8 cellular contexts compared by ENCODE assay signal in the genomic region with DNA sequence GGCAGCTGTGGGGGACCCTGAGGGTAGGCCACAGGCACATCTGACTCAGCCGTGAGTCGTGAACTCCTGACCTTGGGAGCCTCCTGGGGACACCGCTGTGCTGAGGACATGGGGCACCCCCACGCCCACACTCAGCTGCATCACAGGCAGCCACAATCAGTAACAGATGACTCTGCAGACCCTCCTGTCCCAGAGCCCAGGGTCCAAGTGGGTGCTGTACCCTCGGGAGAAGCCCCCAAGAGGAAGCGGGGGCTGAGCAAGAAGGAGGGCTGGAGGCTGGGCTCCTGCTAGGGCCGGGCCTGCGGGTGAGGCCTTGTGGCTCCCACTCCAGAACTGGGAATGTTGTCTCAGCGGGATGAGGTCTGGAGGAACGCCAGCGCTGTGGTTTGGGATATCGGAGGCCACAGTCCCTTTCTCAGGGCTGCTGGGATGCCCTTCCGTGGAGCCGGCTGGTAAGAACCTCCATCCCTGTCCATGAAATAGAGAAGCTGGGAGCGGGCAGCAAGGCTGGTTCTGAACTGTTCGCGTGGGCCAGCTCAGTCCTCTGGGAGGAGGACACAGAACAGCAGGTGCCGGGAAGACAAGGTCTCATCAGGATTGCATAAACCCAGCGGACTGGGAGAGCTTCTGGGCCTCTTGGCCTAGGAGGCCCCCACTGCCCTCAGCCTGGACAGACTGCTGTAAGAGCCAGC. TPM values are rescaled to one million over a fixed set of nuclear protein-coding genes. Genes with fewer than 3 reads are reported as not detected.
DNase-seq lines count a peak whose midpoint lies in the region; ATAC-seq, FAIRE-seq and TF ChIP-seq lines count a peak whose summit lies in the region.
"Had no signal": no experiment of that assay in that cellular context is flagged by ENCODE, and none has a peak within 500 bp of the region (broad histone marks: within the 10 kb centered on the region; RNA-seq: fewer than 3 reads in every experiment).

No MANE protein-coding gene starts in this region.

- no peak for TF ChIP-seq POLR2A in H54 (IDR thresholded peaks at IDR 0.05; ENCODE audit: low read depth, low read length)

- peaks cover 8% of the 10 kb centered on the region for H3K36me3 ChIP-seq in RWPE2 (ENCODE audit: low read depth)
- H3K36me3 ChIP-seq in heart right ventricle = no peaks in the 10 kb centered on the region

- H3K9me3 ChIP-seq in RWPE2 (ENCODE audit: severe bottlenecking) (no peaks in the 10 kb centered on the region), heart right ventricle (no peaks in the 10 kb centered on the region)

- no peaks in the 10 kb centered on the region for H3K36me3 Mint-ChIP-seq in effector memory CD8-positive, alpha-beta T cell (ENCODE audit: insufficient read depth)

- no peak overlapping the region for H3K4me3 Mint-ChIP-seq in effector memory CD8-positive, alpha-beta T cell

- peaks cover 7 to 9% of the 10 kb centered on the region in 2 donors for H3K4me1 Mint-ChIP-seq in effector memory CD8-positive, alpha-beta T cell (ENCODE audit: low read depth in 2 of 2)

- intact Hi-C loops in heart right ventricle (cut with DNase I) = loop anchor here in 1 of 10 donors (10.0 kb wide), 1 partner anchor 355 kb away; no protein-coding TSS in a partner anchor

- H3K27me3 ChIP-seq in RWPE2 (ENCODE audit: insufficient read depth, poor library complexity, severe bottlenecking) (no peaks in the 10 kb centered on the region), heart right ventricle (peaks cover 0 to 48% (median 0%) of the 10 kb centered on the region in 7 donors)

- H3K27me3 Mint-ChIP-seq in effector memory CD8-positive, alpha-beta T cell = peaks cover 22 to 40% of the 10 kb centered on the region in 2 donors

- FAIRE-seq in H54 (lab: Jason Lieb, UNC) = peak; percentile 61
- FAIRE-seq: colon had no signal

- TF ChIP-seq CTCF in RWPE2 (IDR thresholded peaks at IDR 0.05; ENCODE audit: poor library complexity, severe bottlenecking) (no peak), heart right ventricle (IDR thresholded peaks at IDR 0.05) (no peak)

- H3K4me1 ChIP-seq in RWPE2 (ENCODE audit: insufficient read depth, poor library complexity, severe bottlenecking) (peaks cover 39% of the 10 kb centered on the region), heart right ventricle (peaks cover 21 to 63% (median 55%) of the 10 kb centered on the region in 9 donors)

- peak overlapping the region; percentile 99 for H3K27ac ChIP-seq in RWPE2 (ENCODE audit: poor library complexity, severe bottlenecking)
- H3K27ac ChIP-seq in heart right ventricle = peak overlapping the region in 8 of 10 donors; percentile 8 to 99 (median 38)

- WGBS in heart right ventricle, 2 donors = 64 to 69% methylated on average over 19 of the region's 19 CpGs

- H3K4me3 ChIP-seq in RWPE2 (ENCODE audit: severe bottlenecking) (no peak overlapping the region), heart right ventricle (no peak overlapping the region)

- H3K9me3 Mint-ChIP-seq in effector memory CD8-positive, alpha-beta T cell = no peaks in the 10 kb centered on the region

- ATAC-seq in RWPE2 (ENCODE audit: low read depth) (peak; percentile 10), heart right ventricle (no peak)
- ATAC-seq in effector memory CD8-positive, alpha-beta T cell (replicated peaks) = no peak

- DNase-seq in H54 (ENCODE audit: insufficient read length, low spot score) (peak; percentile 94), RWPE2 (ENCODE audit: low spot score) (peak; percentile 99), heart right ventricle (peak; percentile 59 to 73), inferior parietal cortex (ENCODE audit: extremely low spot score) (no peak), NCI-H510A (lab: John Stamatoyannopoulos, UW) (no peak)
- peak; percentile 80 for DNase-seq in stimulated activated CD8-positive, alpha-beta memory T cell treated with anti-CD3 and anti-CD28 coated beads, Interleukin-4, amount 100 ng/mL, for 48 hours
- DNase-seq in effector memory CD8-positive, alpha-beta T cell = no peak

- H3K27ac Mint-ChIP-seq in effector memory CD8-positive, alpha-beta T cell = no peak overlapping the region

RNA-seq across cellular contexts. Expression of gene LAMA5, which starts 3.1 kb away (rescaled TPM):
- 100 to 1,000 TPM in 1 of 10 donors, 10 to 100 TPM in 9; 53.9 to 146 (median 67.2) TPM for total RNA-seq in heart right ventricle
- polyA plus RNA-seq in heart right ventricle = 100 to 1,000 TPM; 103 to 358 TPM

RNA-seq across cellular contexts. Expression of gene RPS21, which starts 16.6 kb away (rescaled TPM):
- 100 to 1,000 TPM; 512 to 811 (median 576) TPM for total RNA-seq in heart right ventricle
- polyA plus RNA-seq in heart right ventricle = 1,000 to 10,000 TPM; 1,609 to 4,111 TPM

RNA-seq across cellular contexts. Expression of gene CABLES2, which starts 36.8 kb away (rescaled TPM):
- 10 to 100 TPM in 2 of 10 donors, 1 to 10 TPM in 8; 5.6 to 11.9 (median 8.0) TPM for total RNA-seq in heart right ventricle
- polyA plus RNA-seq in heart right ventricle = 1 to 10 TPM; 2.9 to 6.9 TPM

RNA-seq across cellular contexts. Expression of gene RBBP8NL, which starts 57.1 kb away (rescaled TPM):
- total RNA-seq in heart right ventricle = not detected
- not detected for polyA plus RNA-seq in heart right ventricle

Comparison
In these comparisons a context has a peak if more than half of its experiments do, and no peak if none do; other contexts are left out.
1. DNase-seq: peak in H54 (single experiment), RWPE2 (single experiment), heart right ventricle (2 of 2) and stimulated activated CD8-positive, alpha-beta memory T cell treated with anti-CD3 and anti-CD28 coated beads, Interleukin-4, amount 100 ng/mL, for 48 hours (single experiment); none in inferior parietal cortex (single experiment), NCI-H510A (single experiment) and effector memory CD8-positive, alpha-beta T cell (0 of 3).